ENCODE assay signal across 17 cellular contexts in the genomic region with DNA sequence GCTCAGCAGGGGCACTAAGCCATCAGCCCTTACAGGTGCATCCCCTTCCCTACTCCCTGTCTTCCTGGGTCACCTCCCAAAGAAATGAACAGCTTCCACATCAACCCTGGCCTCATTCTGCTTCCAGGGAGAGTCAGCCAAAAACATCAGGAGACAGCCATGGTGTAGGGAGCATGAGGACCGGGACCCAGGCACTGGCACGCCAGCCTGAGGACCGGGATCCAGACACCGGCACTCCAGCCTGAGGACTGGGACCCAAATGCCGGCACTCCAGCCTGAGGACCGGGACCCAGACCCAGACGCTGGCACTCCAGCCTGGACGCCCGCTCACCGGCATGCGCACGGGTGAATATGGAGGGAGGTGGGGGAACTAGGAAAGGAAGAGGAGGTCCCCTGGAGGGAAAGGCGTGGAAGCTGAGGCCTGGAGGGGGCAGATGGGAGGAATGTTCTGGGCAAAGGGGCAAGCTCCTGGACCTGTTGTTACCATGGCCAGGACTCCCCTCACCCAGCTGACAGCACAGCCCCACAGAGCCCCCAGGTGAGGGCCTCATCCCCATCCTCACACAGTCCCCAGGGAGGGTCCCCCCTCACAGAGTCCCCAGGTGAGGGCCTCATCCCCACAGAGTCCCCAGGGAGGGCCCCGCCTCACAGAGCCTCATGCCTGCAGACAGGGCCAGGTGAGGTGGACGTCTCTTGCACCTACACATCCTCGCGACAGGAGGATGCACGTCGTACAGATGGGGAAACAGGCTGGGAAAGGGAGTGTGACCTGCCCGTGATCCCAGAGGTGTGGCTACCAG. TPM values are rescaled to one million over a fixed set of nuclear protein-coding genes. Genes with fewer than 3 reads are reported as not detected.
"Had no signal": no experiment of that assay in that cellular context is flagged by ENCODE, and none has a peak within 500 bp of the region (broad histone marks: within the 10 kb centered on the region; RNA-seq: fewer than 3 reads in every experiment).

No MANE protein-coding gene starts in this region.

- H3K9ac ChIP-seq: parathyroid adenoma had no signal

- H3K9me3 ChIP-seq: neutrophil, testis, upper lobe of left lung had no signal

- DNase-seq: activated CD4-positive, alpha-beta T cell treated with anti-CD3 and anti-CD28 coated beads for 48 hours; activated CD4-positive, CD25-positive, alpha-beta regulatory T cell; activated CD8-positive, alpha-beta T cell treated with anti-CD3 and anti-CD28 coated beads for 36 hours; activated naive CD4-positive, alpha-beta T cell treated with anti-CD3 and anti-CD28 coated beads for 36 hours; activated T-cell treated with anti-CD3 and anti-CD28 coated beads, Interleukin-2, amount 50 U/mL, for 1 hour; central memory CD4-positive, alpha-beta T cell; erythroblast; foreskin melanocyte; mesendoderm; natural killer cell; stimulated activated CD4-positive, alpha-beta T cell treated with anti-CD3 and anti-CD28 coated beads, Interleukin-2, amount 100 ng/mL, for 24 hours; T1000; testis had no signal

- H3K27me3 ChIP-seq: testis, upper lobe of left lung had no signal

- H3K4me3 ChIP-seq: coronary artery, testis, upper lobe of left lung had no signal

- H3K79me2 ChIP-seq: parathyroid adenoma had no signal

- H3K36me3 ChIP-seq: neutrophil, upper lobe of left lung had no signal

- H3K27ac ChIP-seq: coronary artery, neutrophil, parathyroid adenoma, testis, upper lobe of left lung had no signal

- H2AFZ ChIP-seq: parathyroid adenoma had no signal

RNA-seq across cellular contexts. Expression of gene COL9A3, which starts 46.5 kb away (rescaled TPM):
- total RNA-seq: activated CD8-positive, alpha-beta T cell treated with anti-CD3 and anti-CD28 coated beads for 36 hours; activated naive CD4-positive, alpha-beta T cell treated with anti-CD3 and anti-CD28 coated beads for 36 hours had no signal
